Comparison of ENCODE assay signal across 1 cellular context in genomic region chr17:32903774-32904673, GRCh38.
TF ChIP-seq lines count a peak whose summit lies in the region.

No MANE protein-coding gene starts in this region.

TF ChIP-seq in K562, 482 proteins besides CTCF, POLR2A, EP300 and RAD21 (continued from another document):
- TF ChIP-seq ZNF639 (CRISPR knock-in tag; conservative IDR thresholded peaks at IDR 0.05 in 1 of 2, IDR thresholded peaks at IDR 0.05 in 1 of 2) (peak in 1 of 2 experiments; percentile 43; a peak in 1 of 4 replicates), PHB2 (IDR thresholded peaks at IDR 0.05; ENCODE audit: low read depth) (no peak), ZZZ3 (IDR thresholded peaks at IDR 0.05) (no peak), SMARCC2 (IDR thresholded peaks at IDR 0.05; ENCODE audit: low read depth) (0 out of 2 replicates have a peak, but pooled peaks have one; percentile 12), ZBTB5 (IDR thresholded peaks at IDR 0.05) (no peak), ETV1 (tag; conservative IDR thresholded peaks at IDR 0.05; ENCODE audit: low read depth) (0 out of 2 replicates have a peak, but pooled peaks have one; percentile 4)
- TF ChIP-seq, protein P1, sequence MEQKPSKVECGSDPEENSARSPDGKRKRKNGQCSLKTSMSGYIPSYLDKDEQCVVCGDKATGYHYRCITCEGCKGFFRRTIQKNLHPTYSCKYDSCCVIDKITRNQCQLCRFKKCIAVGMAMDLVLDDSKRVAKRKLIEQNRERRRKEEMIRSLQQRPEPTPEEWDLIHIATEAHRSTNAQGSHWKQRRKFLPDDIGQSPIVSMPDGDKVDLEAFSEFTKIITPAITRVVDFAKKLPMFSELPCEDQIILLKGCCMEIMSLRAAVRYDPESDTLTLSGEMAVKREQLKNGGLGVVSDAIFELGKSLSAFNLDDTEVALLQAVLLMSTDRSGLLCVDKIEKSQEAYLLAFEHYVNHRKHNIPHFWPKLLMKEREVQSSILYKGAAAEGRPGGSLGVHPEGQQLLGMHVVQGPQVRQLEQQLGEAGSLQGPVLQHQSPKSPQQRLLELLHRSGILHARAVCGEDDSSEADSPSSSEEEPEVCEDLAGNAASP (IDR thresholded peaks at IDR 0.05): no peak
